1 cellular context compared by ENCODE assay signal in genomic region chr10:104622598-104623209, GRCh38.
TF ChIP-seq lines count a peak whose summit lies in the region.

No MANE protein-coding gene starts in this region.

TF ChIP-seq in GM12878, 131 proteins besides CTCF, POLR2A, EP300 and RAD21 (continued from another document):
- no peak for TF ChIP-seq USF2 (IDR thresholded peaks at IDR 0.05; ENCODE audit: borderline replicate concordance, low read depth, low read length)
- no peak for TF ChIP-seq SMARCA5 (IDR thresholded peaks at IDR 0.05)
- no peak for TF ChIP-seq SIX5 (IDR thresholded peaks at IDR 0.05; ENCODE audit: low read depth, low read length, severe bottlenecking)
- no peak for TF ChIP-seq TCF3 (IDR thresholded peaks at IDR 0.05; ENCODE audit: borderline replicate concordance, insufficient read depth, low read depth, low read length)
- TF ChIP-seq MLLT1 (IDR thresholded peaks at IDR 0.05): no peak
- no peak for TF ChIP-seq CREM (IDR thresholded peaks at IDR 0.05; ENCODE audit: low read depth)
- TF ChIP-seq SMC3 (IDR thresholded peaks at IDR 0.05; ENCODE audit: borderline replicate concordance, low read length): no peak; the same call in 1 of the 2 replicates
- TF ChIP-seq STAT3 (IDR thresholded peaks at IDR 0.05; ENCODE audit: low read depth, low read length): no peak
- no peak for TF ChIP-seq CHD1 (IDR thresholded peaks at IDR 0.05; ENCODE audit: low read depth, low read length)
- TF ChIP-seq SREBF2 (IDR thresholded peaks at IDR 0.05; ENCODE audit: low read length): no peak
- no peak for TF ChIP-seq EGR1 (IDR thresholded peaks at IDR 0.05; ENCODE audit: borderline replicate concordance in 1 of 2, low read depth in 2 of 2, low read length in 2 of 2)
- TF ChIP-seq STAT1 (conservative IDR thresholded peaks at IDR 0.05): no peak
- no peak for TF ChIP-seq HDAC2 (IDR thresholded peaks at IDR 0.05)
